ENCODE assay signal across 8 cellular contexts in the genomic region with DNA sequence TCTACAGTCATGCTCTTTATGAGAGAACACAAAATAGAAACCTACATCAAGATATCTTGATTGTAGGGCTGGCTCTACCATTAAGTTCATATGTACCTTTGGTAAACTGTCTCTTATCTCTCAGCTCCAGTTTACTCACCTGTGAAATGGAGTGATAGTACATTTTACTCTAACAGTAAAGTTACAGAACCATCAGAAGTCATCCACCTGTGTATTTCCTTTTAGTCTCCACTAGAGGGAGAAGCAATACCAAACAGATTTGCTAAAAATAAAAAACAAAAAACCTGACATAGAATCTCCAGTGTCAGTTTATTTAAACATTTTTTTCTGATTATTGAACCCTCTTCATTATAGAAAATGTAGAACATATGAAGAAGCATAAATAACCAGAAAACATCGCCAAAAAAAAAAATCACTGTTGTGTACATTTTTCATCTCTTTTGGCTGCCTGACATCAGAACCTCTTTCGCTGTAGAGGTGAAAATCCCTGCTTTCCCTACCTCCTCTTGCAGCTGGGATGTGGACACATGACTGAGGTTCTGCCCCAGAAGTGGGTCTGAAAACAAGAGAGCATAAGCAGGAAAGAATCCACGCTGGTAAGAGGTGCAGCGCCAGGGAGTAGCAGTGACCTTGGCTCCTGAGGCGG. TPM values are rescaled to one million over a fixed set of nuclear protein-coding genes. Genes with fewer than 3 reads are reported as not detected.
DNase-seq lines count a peak whose midpoint lies in the region; ATAC-seq, FAIRE-seq and TF ChIP-seq lines count a peak whose summit lies in the region.

No MANE protein-coding gene starts in this region.

- H3K9me3 Mint-ChIP-seq in astrocyte (ENCODE audit: unreplicated experiment): no peaks in the 10 kb centered on the region
- H3K9me3 Mint-ChIP-seq in activated T-helper 1 cell treated with anti-CD3 and anti-CD28 coated beads, Interleukin-12 subunit alpha, Interleukin-12 subunit beta, Interleukin-2, Interleukin-4 antibody, amounts not matched to agents 30 ng/mL and 10 ng/mL and 1 ng/mL, durations not matched to agents 14 hours and 24 hours and 36 hours: no peaks in the 10 kb centered on the region
- H3K9me3 Mint-ChIP-seq in activated CD4-positive, alpha-beta memory T cell treated with anti-CD3 and anti-CD28 coated beads for 36 hours: no peaks in the 10 kb centered on the region

- H4K20me1 ChIP-seq in astrocyte (ENCODE audit: insufficient read depth, low read length): no peaks in the 10 kb centered on the region

- POLR2A ChIA-PET in activated CD4-positive, alpha-beta memory T cell treated with anti-CD3 and anti-CD28 coated beads for 36 hours (lab: Charles Lee): no interaction called here

- H3K4me3 Mint-ChIP-seq in astrocyte (ENCODE audit: unreplicated experiment): no peak overlapping the region
- no peak overlapping the region for H3K4me3 Mint-ChIP-seq in activated T-helper 1 cell treated with anti-CD3 and anti-CD28 coated beads, Interleukin-12 subunit alpha, Interleukin-12 subunit beta, Interleukin-2, Interleukin-4 antibody, amounts not matched to agents 30 ng/mL and 10 ng/mL and 1 ng/mL, durations not matched to agents 14 hours and 24 hours and 36 hours
- no peak overlapping the region for H3K4me3 Mint-ChIP-seq in activated CD4-positive, alpha-beta memory T cell treated with anti-CD3 and anti-CD28 coated beads for 36 hours

- no peaks in the 10 kb centered on the region for H3K79me2 ChIP-seq in astrocyte (ENCODE audit: insufficient read depth, low read length)

- H3K27ac Mint-ChIP-seq in astrocyte (ENCODE audit: unreplicated experiment): no peak overlapping the region
- H3K27ac Mint-ChIP-seq in activated T-helper 1 cell treated with anti-CD3 and anti-CD28 coated beads, Interleukin-12 subunit alpha, Interleukin-12 subunit beta, Interleukin-2, Interleukin-4 antibody, amounts not matched to agents 30 ng/mL and 10 ng/mL and 1 ng/mL, durations not matched to agents 14 hours and 24 hours and 36 hours: no peak overlapping the region
- no peak overlapping the region for H3K27ac Mint-ChIP-seq in activated CD4-positive, alpha-beta memory T cell treated with anti-CD3 and anti-CD28 coated beads for 36 hours

- H3K4me1 ChIP-seq in astrocyte (ENCODE audit: insufficient read depth, low read length) (no peaks in the 10 kb centered on the region), lung (ENCODE audit: control insufficient read depth in 2 of 2, insufficient read depth in 2 of 2, low read length in 2 of 2) (no peaks in the 10 kb centered on the region)

- peaks cover 2% of the 10 kb centered on the region for H3K27me3 Mint-ChIP-seq in astrocyte (ENCODE audit: low read depth, unreplicated experiment)
- H3K27me3 Mint-ChIP-seq in activated T-helper 1 cell treated with anti-CD3 and anti-CD28 coated beads, Interleukin-12 subunit alpha, Interleukin-12 subunit beta, Interleukin-2, Interleukin-4 antibody, amounts not matched to agents 30 ng/mL and 10 ng/mL and 1 ng/mL, durations not matched to agents 14 hours and 24 hours and 36 hours (ENCODE audit: insufficient read depth): peaks cover 2% of the 10 kb centered on the region
- no peaks in the 10 kb centered on the region for H3K27me3 Mint-ChIP-seq in activated CD4-positive, alpha-beta memory T cell treated with anti-CD3 and anti-CD28 coated beads for 36 hours

- H3K4me3 ChIP-seq in astrocyte (ENCODE audit: insufficient read depth, low read depth, low read length) (no peak overlapping the region), lung (no peak overlapping the region)

- H3K36me3 Mint-ChIP-seq in astrocyte (ENCODE audit: low read depth, unreplicated experiment): no peaks in the 10 kb centered on the region
- no peaks in the 10 kb centered on the region for H3K36me3 Mint-ChIP-seq in activated T-helper 1 cell treated with anti-CD3 and anti-CD28 coated beads, Interleukin-12 subunit alpha, Interleukin-12 subunit beta, Interleukin-2, Interleukin-4 antibody, amounts not matched to agents 30 ng/mL and 10 ng/mL and 1 ng/mL, durations not matched to agents 14 hours and 24 hours and 36 hours (ENCODE audit: low read depth)
- H3K36me3 Mint-ChIP-seq in activated CD4-positive, alpha-beta memory T cell treated with anti-CD3 and anti-CD28 coated beads for 36 hours: no peaks in the 10 kb centered on the region

- no peak overlapping the region for H3K9ac ChIP-seq in astrocyte (ENCODE audit: low read length)

- no peaks in the 10 kb centered on the region for H3K4me1 Mint-ChIP-seq in astrocyte (ENCODE audit: low read depth, unreplicated experiment)
- no peaks in the 10 kb centered on the region for H3K4me1 Mint-ChIP-seq in activated T-helper 1 cell treated with anti-CD3 and anti-CD28 coated beads, Interleukin-12 subunit alpha, Interleukin-12 subunit beta, Interleukin-2, Interleukin-4 antibody, amounts not matched to agents 30 ng/mL and 10 ng/mL and 1 ng/mL, durations not matched to agents 14 hours and 24 hours and 36 hours (ENCODE audit: low read depth)
- peaks cover 3% of the 10 kb centered on the region for H3K4me1 Mint-ChIP-seq in activated CD4-positive, alpha-beta memory T cell treated with anti-CD3 and anti-CD28 coated beads for 36 hours (ENCODE audit: low read depth)

- DNase-seq in DMS53 treated with DMSO at 0.1 percent for 48 hours (lab: John Stamatoyannopoulos, UW; ENCODE audit: unreplicated experiment): peak; percentile 17
- peak; percentile 13 for DNase-seq in HuH-7 (ENCODE audit: low spot score)
- no peak for DNase-seq in astrocyte (ENCODE audit: low read depth)
- DNase-seq in lung (ENCODE audit: low spot score): no peak
- DNase-seq in activated T-helper 1 cell treated with anti-CD3 and anti-CD28 coated beads, Interleukin-12 subunit alpha, Interleukin-12 subunit beta, Interleukin-2, Interleukin-4 antibody, amounts not matched to agents 30 ng/mL and 10 ng/mL and 1 ng/mL, durations not matched to agents 14 hours and 24 hours and 36 hours (ENCODE audit: low spot score): no peak
- DNase-seq in nucleus accumbens (lab: John Stamatoyannopoulos, UW): no peak
- DNase-seq in GDM1 (lab: John Stamatoyannopoulos, UW): no peak
- DNase-seq in activated CD4-positive, alpha-beta memory T cell treated with anti-CD3 and anti-CD28 coated beads for 36 hours: no peak

- ATAC-seq in lung (ENCODE audit: insufficient read depth, low FRiP score): no peak

- CTCF ChIA-PET in activated CD4-positive, alpha-beta memory T cell treated with anti-CD3 and anti-CD28 coated beads for 36 hours (lab: Charles Lee): no interaction called here

- 56 to 60% methylated on average over 5 of the region's 5 CpGs for WGBS in lung, 2 donors

- FAIRE-seq in astrocyte (lab: Jason Lieb, UNC): no peak

- H3K36me3 ChIP-seq in astrocyte (ENCODE audit: insufficient read depth, low read length) (no peaks in the 10 kb centered on the region), lung (ENCODE audit: control insufficient read depth in 2 of 2, insufficient read depth in 2 of 2, low read length in 2 of 2) (no peaks in the 10 kb centered on the region)

- H3K9me3 ChIP-seq in astrocyte (ENCODE audit: insufficient read depth, low read depth, low read length) (no peaks in the 10 kb centered on the region), lung (ENCODE audit: control insufficient read depth in 2 of 2, insufficient read depth in 1 of 2, low read length in 1 of 2) (no peaks in the 10 kb centered on the region)

- no peak overlapping the region for H3K4me2 ChIP-seq in astrocyte (ENCODE audit: low read length)

- TF ChIP-seq CTCF in astrocyte (IDR thresholded peaks at IDR 0.05; ENCODE audit: insufficient read depth, low read depth, low read length): peak; percentile 52
- peak; percentile 17 for TF ChIP-seq CTCF in lung (IDR thresholded peaks at IDR 0.05; ENCODE audit: control extremely low read depth, extremely low read depth)

- H3K27me3 ChIP-seq in astrocyte (ENCODE audit: insufficient read depth, low read length) (no peaks in the 10 kb centered on the region), lung (ENCODE audit: control insufficient read depth, insufficient read depth) (no peaks in the 10 kb centered on the region)

- H3K27ac ChIP-seq in astrocyte (ENCODE audit: low read depth, low read length) (no peak overlapping the region), lung (ENCODE audit: low read depth in 1 of 2, low read length in 1 of 2) (no peak overlapping the region)

- intact Hi-C loops in activated T-helper 1 cell treated with anti-CD3 and anti-CD28 coated beads, Interleukin-12 subunit alpha, Interleukin-12 subunit beta, Interleukin-2, Interleukin-4 antibody, amounts not matched to agents 30 ng/mL and 10 ng/mL and 1 ng/mL, durations not matched to agents 14 hours and 24 hours and 36 hours (cut with micrococcal nuclease): no loop called here
- intact Hi-C loops in activated CD4-positive, alpha-beta memory T cell treated with anti-CD3 and anti-CD28 coated beads for 36 hours (cut with micrococcal nuclease): no loop called here

- no peak overlapping the region for H2AFZ ChIP-seq in astrocyte (ENCODE audit: low read depth, low read length)

RNA-seq across cellular contexts. Expression of a gene that starts 48.7 kb away (rescaled TPM):
- total RNA-seq in astrocyte: 0.14 and 0.31 TPM in 2 replicates
- under 1 TPM; 0.55 to 0.97 TPM for total RNA-seq in lung
- polyA plus RNA-seq in lung: under 1 TPM; 0.10 to 0.35 TPM
- not detected in 2 replicates for total RNA-seq in activated T-helper 1 cell treated with anti-CD3 and anti-CD28 coated beads, Interleukin-12 subunit alpha, Interleukin-12 subunit beta, Interleukin-2, Interleukin-4 antibody, amounts not matched to agents 30 ng/mL and 10 ng/mL and 1 ng/mL, durations not matched to agents 14 hours and 24 hours and 36 hours
- not detected for total RNA-seq in activated CD4-positive, alpha-beta memory T cell treated with anti-CD3 and anti-CD28 coated beads for 36 hours

Comparison
In these comparisons a context has a peak if more than half of its experiments do, and no peak if none do; other contexts are left out.
1. DNase-seq: peak in DMS53 treated with DMSO at 0.1 percent for 48 hours (single experiment) and HuH-7 (single experiment); none in astrocyte (single experiment), lung (single experiment), activated T-helper 1 cell treated with anti-CD3 and anti-CD28 coated beads, Interleukin-12 subunit alpha, Interleukin-12 subunit beta, Interleukin-2, Interleukin-4 antibody, amounts not matched to agents 30 ng/mL and 10 ng/mL and 1 ng/mL, durations not matched to agents 14 hours and 24 hours and 36 hours (single experiment), nucleus accumbens (0 of 56), GDM1 (single experiment) and activated CD4-positive, alpha-beta memory T cell treated with anti-CD3 and anti-CD28 coated beads for 36 hours (single experiment).